Comparison of ENCODE assay signal across 1 cellular context in the genomic region with DNA sequence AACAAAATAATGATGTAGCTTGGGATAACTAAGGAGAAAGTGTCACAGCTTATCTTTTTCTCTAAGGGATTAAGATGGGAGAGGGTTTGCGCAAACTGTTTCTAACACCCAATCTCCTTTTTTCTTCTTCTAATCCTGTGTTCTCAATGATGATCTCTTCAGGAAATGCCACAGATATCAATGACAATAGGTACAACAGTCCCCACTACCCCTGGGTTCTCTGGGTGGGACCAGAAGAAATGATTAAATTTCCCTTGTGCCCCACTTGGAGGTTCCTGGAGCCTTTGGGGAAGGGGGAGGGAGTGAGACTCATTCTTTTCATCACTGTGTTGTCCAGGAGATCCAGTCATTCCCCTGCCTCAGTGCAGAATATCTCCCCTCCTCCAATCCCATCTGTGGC.
TF ChIP-seq lines count a peak whose summit lies in the region.

No MANE protein-coding gene starts in this region.

TF ChIP-seq in H1, 55 proteins besides CTCF, POLR2A, EP300 and RAD21:
- TF ChIP-seq CHD1 (IDR thresholded peaks at IDR 0.05; ENCODE audit: low read depth, low read length) (no peak), SP2 (IDR thresholded peaks at IDR 0.05; ENCODE audit: low read length) (no peak), TCF12 (IDR thresholded peaks at IDR 0.05; ENCODE audit: low read depth, low read length) (no peak), NRF1 (IDR thresholded peaks at IDR 0.05; ENCODE audit: low read depth, low read length) (no peak), TAF7 (optimal IDR thresholded peaks at IDR 0.05; ENCODE audit: borderline replicate concordance, low read depth, low read length) (no peak), TBP (IDR thresholded peaks at IDR 0.05; ENCODE audit: low read depth, low read length) (no peak)
- TF ChIP-seq, protein P1, sequence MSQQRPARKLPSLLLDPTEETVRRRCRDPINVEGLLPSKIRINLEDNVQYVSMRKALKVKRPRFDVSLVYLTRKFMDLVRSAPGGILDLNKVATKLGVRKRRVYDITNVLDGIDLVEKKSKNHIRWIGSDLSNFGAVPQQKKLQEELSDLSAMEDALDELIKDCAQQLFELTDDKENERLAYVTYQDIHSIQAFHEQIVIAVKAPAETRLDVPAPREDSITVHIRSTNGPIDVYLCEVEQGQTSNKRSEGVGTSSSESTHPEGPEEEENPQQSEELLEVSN (IDR thresholded peaks at IDR 0.05) = no peak
